In genomic region chr11:12673924-12674570, GRCh38 we compare ENCODE assay signal across 8 cellular contexts. TPM values are rescaled to one million over a fixed set of nuclear protein-coding genes. Genes with fewer than 3 reads are reported as not detected.
DNase-seq lines count a peak whose midpoint lies in the region; ATAC-seq and TF ChIP-seq lines count a peak whose summit lies in the region.

TSS of gene TEAD1 (plus strand) at chr11:12674421.

- no peak within 1 kb of the TSS for H3K27ac ChIP-seq in effector memory CD4-positive, alpha-beta T cell (ENCODE audit: insufficient read depth, low read length, poor library complexity, severe bottlenecking)

- peak; percentile 88 for ATAC-seq in HG03442 (IDR thresholded peaks at IDR 0.05; ENCODE audit: unreplicated experiment)
- peak; percentile 94 for ATAC-seq in activated CD8-positive, alpha-beta memory T cell treated with anti-CD3 and anti-CD28 coated beads, Interleukin-2, amount 10 ng/mL, durations not matched to agents 7 days and 5 days

- peaks cover 4% of the 10 kb centered on the region for H3K4me1 Mint-ChIP-seq in activated CD8-positive, alpha-beta memory T cell treated with anti-CD3 and anti-CD28 coated beads, Interleukin-2, amount 10 ng/mL, durations not matched to agents 7 days and 5 days

- CTCF ChIA-PET in AG04449 (lab: Yijun Ruan, JAX): interaction anchor here (1.0 to 1.3 kb wide), 2 partner anchors 215 to 386 kb away, joined by 3 to 5 read pairs; no protein-coding TSS in a partner anchor
- CTCF ChIA-PET in activated CD8-positive, alpha-beta memory T cell treated with anti-CD3 and anti-CD28 coated beads, Interleukin-2, amount 10 ng/mL, durations not matched to agents 7 days and 5 days (lab: Charles Lee): no interaction called here

- H3K36me3 Mint-ChIP-seq in activated CD8-positive, alpha-beta memory T cell treated with anti-CD3 and anti-CD28 coated beads, Interleukin-2, amount 10 ng/mL, durations not matched to agents 7 days and 5 days: no peaks in the 10 kb centered on the region

- peak within 1 kb of the TSS; percentile 7 for H3K27ac Mint-ChIP-seq in activated CD8-positive, alpha-beta memory T cell treated with anti-CD3 and anti-CD28 coated beads, Interleukin-2, amount 10 ng/mL, durations not matched to agents 7 days and 5 days

- H3K36me3 ChIP-seq in effector memory CD4-positive, alpha-beta T cell (ENCODE audit: control insufficient read depth, insufficient read depth, low read length): no peaks in the 10 kb centered on the region

- H3K4me1 ChIP-seq in effector memory CD4-positive, alpha-beta T cell (ENCODE audit: control insufficient read depth, insufficient read depth, low read length, poor library complexity, severe bottlenecking): peaks cover 9% of the 10 kb centered on the region

- peaks cover 64% of the 10 kb centered on the region for H3K27me3 Mint-ChIP-seq in activated CD8-positive, alpha-beta memory T cell treated with anti-CD3 and anti-CD28 coated beads, Interleukin-2, amount 10 ng/mL, durations not matched to agents 7 days and 5 days

- no peaks in the 10 kb centered on the region for H3K9me3 ChIP-seq in effector memory CD4-positive, alpha-beta T cell (ENCODE audit: control insufficient read depth, low read length)

- peaks cover 34% of the 10 kb centered on the region for H3K27me3 ChIP-seq in effector memory CD4-positive, alpha-beta T cell (replicated peaks; ENCODE audit: control insufficient read depth, insufficient read depth, low read length, poor library complexity, severe bottlenecking)

- peak within 1 kb of the TSS; percentile 76 for H3K4me3 ChIP-seq in AG04449 (ENCODE audit: low read depth, low read length)
- peak within 1 kb of the TSS; percentile 68 for H3K4me3 ChIP-seq in effector memory CD4-positive, alpha-beta T cell (ENCODE audit: insufficient read depth, low read depth, low read length, poor library complexity, severe bottlenecking)

- peak within 1 kb of the TSS; percentile 70 for H3K4me3 Mint-ChIP-seq in activated CD8-positive, alpha-beta memory T cell treated with anti-CD3 and anti-CD28 coated beads, Interleukin-2, amount 10 ng/mL, durations not matched to agents 7 days and 5 days

- POLR2A ChIA-PET in AG04449 (lab: Yijun Ruan, JAX): interaction anchor here (0.6 to 0.9 kb wide), 4 partner anchors 96 to 240 kb away, joined by 3 to 5 read pairs (median 3); no protein-coding TSS in a partner anchor

- H3K9me3 Mint-ChIP-seq in activated CD8-positive, alpha-beta memory T cell treated with anti-CD3 and anti-CD28 coated beads, Interleukin-2, amount 10 ng/mL, durations not matched to agents 7 days and 5 days (ENCODE audit: low read depth): no peaks in the 10 kb centered on the region

- TF ChIP-seq CTCF in AG04449 (IDR thresholded peaks at IDR 0.05; ENCODE audit: insufficient read depth, low read length, missing control alignments): no peak

- DNase-seq in AG04449 (ENCODE audit: low read depth, low spot score) (peak; percentile 73), GM19238 (ENCODE audit: insufficient read length, low spot score) (peak; percentile 71), NCI-H69 (lab: John Stamatoyannopoulos, UW) (peak; percentile 98), lung microvascular endothelial cell (ENCODE audit: low read depth in 2 of 2) (peak; percentile 97 to 98)
- DNase-seq in activated CD8-positive, alpha-beta memory T cell treated with anti-CD3 and anti-CD28 coated beads, Interleukin-2, amount 10 ng/mL, durations not matched to agents 7 days and 5 days: peak; percentile 89
- DNase-seq in effector memory CD4-positive, alpha-beta T cell: peak; percentile 78 to 84 (median 80)
- peak; percentile 50 to 86 (median 57) for DNase-seq in stimulated activated CD4-positive, alpha-beta T cell treated with anti-CD3 and anti-CD28 coated beads, TNF-alpha, amount 100 ng/mL, for 1 hour (ENCODE audit: low read depth in 3 of 3, low spot score in 1 of 3)

RNA-seq across cellular contexts. Expression of gene TEAD1, which starts in this region (rescaled TPM):
- under 1 TPM; 0.18 to 0.26 TPM for total RNA-seq in activated CD8-positive, alpha-beta memory T cell treated with anti-CD3 and anti-CD28 coated beads, Interleukin-2, amount 10 ng/mL, durations not matched to agents 7 days and 5 days
- total RNA-seq in lung microvascular endothelial cell: 13.9 and 22.8 TPM in 2 replicates

Comparison
In these comparisons a context has a peak if more than half of its experiments do, and no peak if none do; other contexts are left out.
1. RNA of gene TEAD1 (total RNA-seq): 13.9 to 22.8 TPM in lung microvascular endothelial cell; 0.18 to 0.26 TPM in activated CD8-positive, alpha-beta memory T cell treated with anti-CD3 and anti-CD28 coated beads, Interleukin-2, amount 10 ng/mL, durations not matched to agents 7 days and 5 days; every median in the first group is over 10 times any median in the second.
2. Peak in DNase-seq and ATAC-seq in activated CD8-positive, alpha-beta memory T cell treated with anti-CD3 and anti-CD28 coated beads, Interleukin-2, amount 10 ng/mL, durations not matched to agents 7 days and 5 days; RNA of the gene not detected or under 1 TPM.
3. Peak in every context shown above with its lines, with median percentiles within 50 percentile points of each other: DNase-seq.